8 cellular contexts compared by ENCODE assay signal in the genomic region with DNA sequence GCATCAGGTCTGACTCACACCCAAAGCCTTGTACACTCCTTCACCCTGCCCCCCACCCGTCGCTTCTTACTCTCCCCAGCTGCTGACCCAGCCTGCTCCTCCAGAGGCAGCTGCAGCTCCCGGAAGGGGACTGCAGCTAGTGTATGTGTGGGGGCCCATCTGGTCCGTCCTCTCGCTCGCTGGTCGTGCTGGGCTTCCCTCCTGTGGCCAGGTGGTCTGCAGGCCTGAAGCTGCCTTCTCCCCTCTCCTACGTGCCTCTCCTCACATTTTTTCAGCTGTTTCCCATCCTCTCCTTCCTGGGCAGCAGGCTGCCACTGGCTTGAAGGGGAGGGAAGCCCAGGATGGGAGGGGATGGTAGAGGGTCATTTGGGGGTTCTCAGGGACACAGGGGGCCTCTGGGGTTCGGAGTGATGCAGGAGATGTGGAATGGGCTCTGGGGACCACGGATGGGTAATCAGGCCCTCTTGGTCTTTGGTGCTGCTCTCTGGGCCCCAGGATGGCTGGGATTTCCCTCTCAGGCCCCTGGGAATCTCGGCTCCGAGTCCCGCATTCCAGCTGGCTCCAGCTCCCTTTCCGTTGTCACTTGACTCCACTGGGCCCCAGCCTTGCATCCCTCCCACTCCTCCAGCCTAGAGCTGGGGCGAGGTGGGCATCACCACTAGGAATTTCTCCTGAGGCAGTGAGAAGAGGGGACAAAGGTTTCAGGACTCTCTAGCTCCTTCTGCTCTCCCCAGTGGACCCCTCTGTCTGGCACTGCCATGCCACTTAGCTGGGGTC. TPM values are rescaled to one million over a fixed set of nuclear protein-coding genes. Genes with fewer than 3 reads are reported as not detected.
DNase-seq lines count a peak whose midpoint lies in the region; ATAC-seq, FAIRE-seq and TF ChIP-seq lines count a peak whose summit lies in the region.

No MANE protein-coding gene starts in this region.

- H3K9ac ChIP-seq in HUES6 (ENCODE audit: low read length) (peak overlapping the region; percentile 12), astrocyte (ENCODE audit: low read length) (peak overlapping the region; percentile 8), kidney (ENCODE audit: low read length in 2 of 2) (peak overlapping the region; percentile 44 to 67)

- H3K4me1 ChIP-seq in HUES6 (ENCODE audit: control insufficient read depth, insufficient read depth, low read length) (peaks cover 69% of the 10 kb centered on the region), astrocyte (ENCODE audit: insufficient read depth, low read length) (peaks cover 46% of the 10 kb centered on the region), kidney (ENCODE audit: control insufficient read depth in 1 of 2, insufficient read depth in 1 of 2, low read depth in 1 of 2, low read length in 2 of 2) (peaks cover 23 to 44% of the 10 kb centered on the region in 2 donors)

- H3K9me3 ChIP-seq in HUES6 (ENCODE audit: control insufficient read depth, insufficient read depth, low read depth, low read length) = no peaks in the 10 kb centered on the region
- no peaks in the 10 kb centered on the region for H3K9me3 ChIP-seq in astrocyte (ENCODE audit: insufficient read depth, low read depth, low read length)
- no peaks in the 10 kb centered on the region for H3K9me3 ChIP-seq in kidney (ENCODE audit: control insufficient read depth in 1 of 2, low read length in 2 of 2)

- H3K4me1 Mint-ChIP-seq in astrocyte (ENCODE audit: low read depth, unreplicated experiment) = peaks cover 47% of the 10 kb centered on the region
- H3K4me1 Mint-ChIP-seq in stimulated activated memory B cell treated with anti-CD40 and anti-IgM and Interleukin-4, amounts not matched to agents 10 μg/mL and 1 μg/mL and 100 μg/mL, for 72 hours = peaks cover 74% of the 10 kb centered on the region
- H3K4me1 Mint-ChIP-seq in activated T-helper 2 cell treated with anti-CD3 and anti-CD28 coated beads, Interferon-gamma antibody, Interleukin-2, Interleukin-4, amounts not matched to agents 10 μg/mL and 5 μg/mL and 100 μg/mL, durations not matched to agents 14 hours and 24 hours and 36 hours (ENCODE audit: low read depth) = peaks cover 34% of the 10 kb centered on the region
- H3K4me1 Mint-ChIP-seq in CD14-positive monocyte = peaks cover 30% of the 10 kb centered on the region

- intact Hi-C loops in kidney (cut with DNase I) = loop anchor here (10.0 kb wide), 1 partner anchor 147 kb away; no protein-coding TSS in a partner anchor
- intact Hi-C loops in activated T-helper 2 cell treated with anti-CD3 and anti-CD28 coated beads, Interferon-gamma antibody, Interleukin-2, Interleukin-4, amounts not matched to agents 10 μg/mL and 5 μg/mL and 100 μg/mL, durations not matched to agents 14 hours and 24 hours and 36 hours (cut with micrococcal nuclease) = no loop called here
- intact Hi-C loops in CD14-positive monocyte (cut with micrococcal nuclease) = loop anchor here in 1 of 2 donors (5.0 kb wide), 1 partner anchor 40 kb away; no protein-coding TSS in a partner anchor

- DNase-seq in astrocyte (ENCODE audit: low read depth) (peak; percentile 53), kidney (peak; percentile 77), CD14-positive monocyte (ENCODE audit: low spot score) (no peak)
- DNase-seq in activated T-helper 2 cell treated with anti-CD3 and anti-CD28 coated beads, Interferon-gamma antibody, Interleukin-2, Interleukin-4, amounts not matched to agents 10 μg/mL and 5 μg/mL and 100 μg/mL, durations not matched to agents 14 hours and 24 hours and 36 hours (ENCODE audit: low spot score) = no peak

- no peak for TF ChIP-seq CTCF in astrocyte (IDR thresholded peaks at IDR 0.05; ENCODE audit: insufficient read depth, low read depth, low read length)
- TF ChIP-seq CTCF in kidney (IDR thresholded peaks at IDR 0.05; ENCODE audit: borderline replicate concordance, extremely low read depth, insufficient read depth) = no peak
- TF ChIP-seq CTCF in CD14-positive monocyte (IDR thresholded peaks at IDR 0.05) = no peak

- H3K36me3 Mint-ChIP-seq in astrocyte (ENCODE audit: low read depth, unreplicated experiment) (peaks cover 4% of the 10 kb centered on the region), CD14-positive monocyte (peaks cover 0 to 5% of the 10 kb centered on the region in 2 donors)
- H3K36me3 Mint-ChIP-seq in stimulated activated memory B cell treated with anti-CD40 and anti-IgM and Interleukin-4, amounts not matched to agents 10 μg/mL and 1 μg/mL and 100 μg/mL, for 72 hours = no peaks in the 10 kb centered on the region
- no peaks in the 10 kb centered on the region for H3K36me3 Mint-ChIP-seq in activated T-helper 2 cell treated with anti-CD3 and anti-CD28 coated beads, Interferon-gamma antibody, Interleukin-2, Interleukin-4, amounts not matched to agents 10 μg/mL and 5 μg/mL and 100 μg/mL, durations not matched to agents 14 hours and 24 hours and 36 hours (ENCODE audit: low read depth)

- no peaks in the 10 kb centered on the region for H3K27me3 Mint-ChIP-seq in astrocyte (ENCODE audit: low read depth, unreplicated experiment)
- no peaks in the 10 kb centered on the region for H3K27me3 Mint-ChIP-seq in stimulated activated memory B cell treated with anti-CD40 and anti-IgM and Interleukin-4, amounts not matched to agents 10 μg/mL and 1 μg/mL and 100 μg/mL, for 72 hours
- peaks cover 4% of the 10 kb centered on the region for H3K27me3 Mint-ChIP-seq in activated T-helper 2 cell treated with anti-CD3 and anti-CD28 coated beads, Interferon-gamma antibody, Interleukin-2, Interleukin-4, amounts not matched to agents 10 μg/mL and 5 μg/mL and 100 μg/mL, durations not matched to agents 14 hours and 24 hours and 36 hours (ENCODE audit: low read depth)
- peaks cover 38 to 58% (median 42%) of the 10 kb centered on the region in 3 donors for H3K27me3 Mint-ChIP-seq in CD14-positive monocyte (ENCODE audit: low read depth in 3 of 3)

- no peak overlapping the region for H3K27ac ChIP-seq in HUES6 (ENCODE audit: low read depth, low read length)
- H3K27ac ChIP-seq in astrocyte (ENCODE audit: low read depth, low read length) = no peak overlapping the region
- peak overlapping the region; percentile 94 to 97 for H3K27ac ChIP-seq in kidney (ENCODE audit: low read depth in 2 of 2, low read length in 2 of 2)

- H3K36me3 ChIP-seq in HUES6 (ENCODE audit: control insufficient read depth, insufficient read depth, low read length) (no peaks in the 10 kb centered on the region), astrocyte (ENCODE audit: insufficient read depth, low read length) (no peaks in the 10 kb centered on the region), kidney (ENCODE audit: control insufficient read depth in 1 of 2, insufficient read depth in 2 of 2, low read length in 2 of 2) (no peaks in the 10 kb centered on the region)

- H3K4me2 ChIP-seq in astrocyte (ENCODE audit: low read length) = peak overlapping the region; percentile 42

- H4K20me1 ChIP-seq in astrocyte (ENCODE audit: insufficient read depth, low read length) = no peaks in the 10 kb centered on the region

- peak overlapping the region; percentile 94 for H3K27ac Mint-ChIP-seq in astrocyte (ENCODE audit: unreplicated experiment)
- H3K27ac Mint-ChIP-seq in stimulated activated memory B cell treated with anti-CD40 and anti-IgM and Interleukin-4, amounts not matched to agents 10 μg/mL and 1 μg/mL and 100 μg/mL, for 72 hours = peak overlapping the region; percentile 87
- H3K27ac Mint-ChIP-seq in activated T-helper 2 cell treated with anti-CD3 and anti-CD28 coated beads, Interferon-gamma antibody, Interleukin-2, Interleukin-4, amounts not matched to agents 10 μg/mL and 5 μg/mL and 100 μg/mL, durations not matched to agents 14 hours and 24 hours and 36 hours = no peak overlapping the region
- no peak overlapping the region for H3K27ac Mint-ChIP-seq in CD14-positive monocyte

- peaks cover 24% of the 10 kb centered on the region for H3K79me2 ChIP-seq in astrocyte (ENCODE audit: insufficient read depth, low read length)

- H3K27me3 ChIP-seq in HUES6 (ENCODE audit: control insufficient read depth, insufficient read depth, low read length) (no peaks in the 10 kb centered on the region), astrocyte (ENCODE audit: insufficient read depth, low read length) (no peaks in the 10 kb centered on the region)

- no peak for FAIRE-seq in astrocyte (lab: Jason Lieb, UNC)
- no peak for FAIRE-seq in kidney (lab: Jason Lieb, UNC)

- H3K9me3 Mint-ChIP-seq in astrocyte (ENCODE audit: unreplicated experiment) = peaks cover 3% of the 10 kb centered on the region
- H3K9me3 Mint-ChIP-seq in stimulated activated memory B cell treated with anti-CD40 and anti-IgM and Interleukin-4, amounts not matched to agents 10 μg/mL and 1 μg/mL and 100 μg/mL, for 72 hours = no peaks in the 10 kb centered on the region
- no peaks in the 10 kb centered on the region for H3K9me3 Mint-ChIP-seq in activated T-helper 2 cell treated with anti-CD3 and anti-CD28 coated beads, Interferon-gamma antibody, Interleukin-2, Interleukin-4, amounts not matched to agents 10 μg/mL and 5 μg/mL and 100 μg/mL, durations not matched to agents 14 hours and 24 hours and 36 hours
- H3K9me3 Mint-ChIP-seq in CD14-positive monocyte = peaks cover 0 to 5% (median 0%) of the 10 kb centered on the region in 7 donors

- ATAC-seq in stimulated activated memory B cell treated with anti-CD40 and anti-IgM and Interleukin-4, amounts not matched to agents 10 μg/mL and 1 μg/mL and 100 μg/mL, for 72 hours = no peak
- ATAC-seq in HG03520 (IDR thresholded peaks at IDR 0.05; ENCODE audit: unreplicated experiment) = no peak
- ATAC-seq in HG02852 (IDR thresholded peaks at IDR 0.05; ENCODE audit: unreplicated experiment) = no peak

- H3K4me3 ChIP-seq in HUES6 (ENCODE audit: low read depth, low read length) (peak overlapping the region; percentile 79), astrocyte (ENCODE audit: insufficient read depth, low read depth, low read length) (no peak overlapping the region), kidney (ENCODE audit: low read length in 2 of 2) (peak overlapping the region in 1 of 2 donors; percentile 69)

- H2AFZ ChIP-seq in astrocyte (ENCODE audit: low read depth, low read length) = peak overlapping the region; percentile 23

- H3K4me3 Mint-ChIP-seq in astrocyte (ENCODE audit: unreplicated experiment) (peak overlapping the region; percentile 80), CD14-positive monocyte (no peak overlapping the region)
- H3K4me3 Mint-ChIP-seq in stimulated activated memory B cell treated with anti-CD40 and anti-IgM and Interleukin-4, amounts not matched to agents 10 μg/mL and 1 μg/mL and 100 μg/mL, for 72 hours = no peak overlapping the region
- no peak overlapping the region for H3K4me3 Mint-ChIP-seq in activated T-helper 2 cell treated with anti-CD3 and anti-CD28 coated beads, Interferon-gamma antibody, Interleukin-2, Interleukin-4, amounts not matched to agents 10 μg/mL and 5 μg/mL and 100 μg/mL, durations not matched to agents 14 hours and 24 hours and 36 hours (ENCODE audit: low read depth)

RNA-seq across cellular contexts. Expression of gene DDR1, which starts 2.1 kb away (rescaled TPM):
- total RNA-seq in astrocyte (144 and 156 TPM in 2 replicates), kidney (362 TPM)
- polyA plus RNA-seq in kidney (ENCODE audit: insufficient read depth, low read depth, low replicate concordance) (95.8 TPM), CD14-positive monocyte (under 1 TPM; 0.39 to 0.51 TPM)
- total RNA-seq in activated T-helper 2 cell treated with anti-CD3 and anti-CD28 coated beads, Interferon-gamma antibody, Interleukin-2, Interleukin-4, amounts not matched to agents 10 μg/mL and 5 μg/mL and 100 μg/mL, durations not matched to agents 14 hours and 24 hours and 36 hours = 11.3 and 13.7 TPM in 2 replicates

RNA-seq across cellular contexts. Expression of gene GTF2H4, which starts 25.8 kb away (rescaled TPM):
- total RNA-seq in astrocyte = 34.3 and 41.3 TPM in 2 replicates
- total RNA-seq in kidney = 39.3 TPM
- 20.9 TPM for polyA plus RNA-seq in kidney (ENCODE audit: insufficient read depth, low read depth, low replicate concordance)
- 56.8 and 58.3 TPM in 2 replicates for total RNA-seq in activated T-helper 2 cell treated with anti-CD3 and anti-CD28 coated beads, Interferon-gamma antibody, Interleukin-2, Interleukin-4, amounts not matched to agents 10 μg/mL and 5 μg/mL and 100 μg/mL, durations not matched to agents 14 hours and 24 hours and 36 hours
- 1 to 10 TPM; 3.6 to 6.0 TPM for polyA plus RNA-seq in CD14-positive monocyte

RNA-seq across cellular contexts. Expression of gene VARS2, which starts 31.9 kb away (rescaled TPM):
- total RNA-seq in astrocyte = 19.8 and 21.6 TPM in 2 replicates
- total RNA-seq in kidney = 34.5 TPM
- 30.4 TPM for polyA plus RNA-seq in kidney (ENCODE audit: insufficient read depth, low read depth, low replicate concordance)
- total RNA-seq in activated T-helper 2 cell treated with anti-CD3 and anti-CD28 coated beads, Interferon-gamma antibody, Interleukin-2, Interleukin-4, amounts not matched to agents 10 μg/mL and 5 μg/mL and 100 μg/mL, durations not matched to agents 14 hours and 24 hours and 36 hours = 67.0 and 75.0 TPM in 2 replicates
- 1 to 10 TPM; 7.6 to 8.1 TPM for polyA plus RNA-seq in CD14-positive monocyte

RNA-seq across cellular contexts. Expression of gene SFTA2, which starts 49.8 kb away (rescaled TPM):
- total RNA-seq in astrocyte = not detected in 2 replicates
- total RNA-seq in kidney = 30.5 TPM
- polyA plus RNA-seq in kidney (ENCODE audit: insufficient read depth, low read depth, low replicate concordance) = 7.4 TPM
- total RNA-seq in activated T-helper 2 cell treated with anti-CD3 and anti-CD28 coated beads, Interferon-gamma antibody, Interleukin-2, Interleukin-4, amounts not matched to agents 10 μg/mL and 5 μg/mL and 100 μg/mL, durations not matched to agents 14 hours and 24 hours and 36 hours = not detected in 2 replicates
- polyA plus RNA-seq in CD14-positive monocyte = not detected

RNA-seq across cellular contexts. Expression of gene MUCL3, which starts 58.6 kb away (rescaled TPM):
- total RNA-seq in astrocyte = not detected in 2 replicates
- total RNA-seq in kidney = 0.13 TPM
- not detected for polyA plus RNA-seq in kidney (ENCODE audit: insufficient read depth, low read depth, low replicate concordance)
- total RNA-seq in activated T-helper 2 cell treated with anti-CD3 and anti-CD28 coated beads, Interferon-gamma antibody, Interleukin-2, Interleukin-4, amounts not matched to agents 10 μg/mL and 5 μg/mL and 100 μg/mL, durations not matched to agents 14 hours and 24 hours and 36 hours = not detected in 2 replicates
- not detected for polyA plus RNA-seq in CD14-positive monocyte

Comparison
In these comparisons a context has a peak if more than half of its experiments do, and no peak if none do; other contexts are left out.
1. H3K27ac ChIP-seq: peak in kidney (2 of 2); none in HUES6 (single experiment) and astrocyte (single experiment).
2. DNase-seq: peak in astrocyte (single experiment) and kidney (single experiment); none in activated T-helper 2 cell treated with anti-CD3 and anti-CD28 coated beads, Interferon-gamma antibody, Interleukin-2, Interleukin-4, amounts not matched to agents 10 μg/mL and 5 μg/mL and 100 μg/mL, durations not matched to agents 14 hours and 24 hours and 36 hours (single experiment) and CD14-positive monocyte (single experiment).
3. H3K27ac Mint-ChIP-seq: peak in astrocyte (single experiment) and stimulated activated memory B cell treated with anti-CD40 and anti-IgM and Interleukin-4, amounts not matched to agents 10 μg/mL and 1 μg/mL and 100 μg/mL, for 72 hours (single experiment); none in activated T-helper 2 cell treated with anti-CD3 and anti-CD28 coated beads, Interferon-gamma antibody, Interleukin-2, Interleukin-4, amounts not matched to agents 10 μg/mL and 5 μg/mL and 100 μg/mL, durations not matched to agents 14 hours and 24 hours and 36 hours (single experiment) and CD14-positive monocyte (0 of 7).
4. Peak in every context shown above with its lines, with median percentiles within 50 percentile points of each other: H3K9ac ChIP-seq.